ENCODE assay signal across 12 cellular contexts in the genomic region with DNA sequence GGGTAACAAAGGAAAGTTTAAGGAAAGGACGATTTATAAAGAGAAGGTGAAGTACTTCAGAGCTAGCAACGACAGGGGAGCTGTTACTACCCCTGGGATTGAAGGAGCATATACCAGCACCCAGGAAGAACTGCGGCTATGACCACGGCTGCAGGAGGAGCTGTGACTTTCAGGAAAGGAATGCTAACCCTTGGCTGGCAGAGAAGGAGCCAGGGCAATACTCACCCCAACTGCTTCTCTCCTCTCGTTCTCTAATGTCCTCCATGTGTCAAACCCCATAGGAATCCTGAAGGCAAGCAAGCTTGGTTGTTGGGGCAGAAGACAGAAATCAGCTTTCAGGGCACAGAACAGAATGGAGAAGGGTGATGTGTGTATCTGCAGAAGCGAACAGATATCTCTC.
DNase-seq lines count a peak whose midpoint lies in the region; ATAC-seq and TF ChIP-seq lines count a peak whose summit lies in the region.
"Had no signal": no experiment of that assay in that cellular context is flagged by ENCODE, and none has a peak within 500 bp of the region (broad histone marks: within the 10 kb centered on the region; RNA-seq: fewer than 3 reads in every experiment).

No MANE protein-coding gene starts in this region.

- 42 to 44% methylated on average over 6 of the region's 6 CpGs for WGBS in GM23248 (ENCODE audit: low coverage in 1 of 2, low lambda C conversion rate in 2 of 2, missing lambda C conversion rate in 2 of 2), 2 experiments

- no peaks in the 10 kb centered on the region for H4K20me1 ChIP-seq in GM23248 (ENCODE audit: insufficient read depth)

- no peaks in the 10 kb centered on the region for H3K79me2 ChIP-seq in GM23248 (ENCODE audit: insufficient read depth)

- H3K27ac ChIP-seq in GM23248: no peak overlapping the region
- peak overlapping the region; percentile 61; the same call in 1 of the 2 replicates for H3K27ac ChIP-seq in RWPE1
- H3K27ac ChIP-seq: stomach had no signal

- POLR2A ChIA-PET in RWPE1 (lab: Yijun Ruan, JAX; ENCODE audit: low non-redundant PET): no interaction called here

- ATAC-seq in esophagus mucosa: peak; percentile 48
- no peak for ATAC-seq in GM21717 (IDR thresholded peaks at IDR 0.05; ENCODE audit: unreplicated experiment)
- ATAC-seq in GM21825 (IDR thresholded peaks at IDR 0.05; ENCODE audit: unreplicated experiment): no peak

- H3K4me3 ChIP-seq in GM23248: no peak overlapping the region
- H3K4me3 ChIP-seq: stomach had no signal

- peaks cover 21% of the 10 kb centered on the region for H3K27me3 ChIP-seq in GM23248 (replicated peaks; ENCODE audit: insufficient read depth)
- H3K27me3 ChIP-seq: stomach had no signal

- no peak overlapping the region for H3K9ac ChIP-seq in GM23248

- H3K36me3 ChIP-seq in GM23248 (ENCODE audit: low read depth): no peaks in the 10 kb centered on the region
- H3K36me3 ChIP-seq: stomach had no signal

- H2AFZ ChIP-seq in GM23248: no peak overlapping the region

- in situ Hi-C loops in GM23248 (cut with MboI): no loop called here

- no peaks in the 10 kb centered on the region for H3K9me2 ChIP-seq in GM23248 (ENCODE audit: insufficient read depth)

- H3K9me3 ChIP-seq in GM23248 (ENCODE audit: low read depth): no peaks in the 10 kb centered on the region
- H3K9me3 ChIP-seq: stomach had no signal

- TF ChIP-seq CTCF in RWPE1 (conservative IDR thresholded peaks at IDR 0.05; ENCODE audit: low read depth): no peak

- 0 out of 2 replicates have a peak, but pooled peaks cover 11% of the 10 kb centered on the region for H3K4me1 ChIP-seq in GM23248 (ENCODE audit: insufficient read depth)
- H3K4me1 ChIP-seq: stomach had no signal

- DNase-seq in GM23248 (peak; percentile 76), RWPE1 (ENCODE audit: low spot score) (peak; percentile 85), renal cortical epithelial cell (ENCODE audit: low read depth) (peak; percentile 49), DMS153 treated with DMSO at 0.1 percent for 48 hours (lab: John Stamatoyannopoulos, UW; ENCODE audit: unreplicated experiment) (no peak)
- DNase-seq in activated T-cell treated with anti-CD3 and anti-CD28 coated beads, Interleukin-2, amount 50 U/mL, for 48 hours: no peak
- DNase-seq: activated naive CD8-positive, alpha-beta T cell treated with anti-CD3 and anti-CD28 coated beads for 36 hours; NCI-H2171; stimulated activated CD4-positive, alpha-beta T cell treated with anti-CD3 and anti-CD28 coated beads, Interleukin-4, amount 100 ng/mL, for 4 hours; stomach had no signal

- CTCF ChIA-PET in RWPE1 (lab: Yijun Ruan, JAX): interaction anchor here (1.3 kb wide), 1 partner anchor 9 kb away, joined by 3 read pairs; no protein-coding TSS in a partner anchor

- H3F3A ChIP-seq in GM23248 (ENCODE audit: insufficient read depth): peaks cover 3% of the 10 kb centered on the region; the same call in 1 of the 2 replicates

- H3K4me2 ChIP-seq in GM23248 (ENCODE audit: unreplicated experiment): no peak overlapping the region

Comparison
In these comparisons a context has a peak if more than half of its experiments do, and no peak if none do; other contexts are left out.
1. DNase-seq: peak in GM23248 (single experiment), RWPE1 (single experiment) and renal cortical epithelial cell (single experiment); none in activated T-cell treated with anti-CD3 and anti-CD28 coated beads, Interleukin-2, amount 50 U/mL, for 48 hours (0 of 2) and DMS153 treated with DMSO at 0.1 percent for 48 hours (single experiment).